16 cellular contexts compared by ENCODE assay signal in genomic region chr10:8360814-8361509, GRCh38.
DNase-seq lines count a peak whose midpoint lies in the region; ATAC-seq and TF ChIP-seq lines count a peak whose summit lies in the region.
"Had no signal": no experiment of that assay in that cellular context is flagged by ENCODE, and none has a peak within 500 bp of the region (broad histone marks: within the 10 kb centered on the region; RNA-seq: fewer than 3 reads in every experiment).

No MANE protein-coding gene starts in this region.

- H3K36me3 ChIP-seq in BLaER1 treated with 17β-estradiol and CSF1 and Interleukin-3, amounts not matched to agents 10 nM and 100 nM, result no peaks in the 10 kb centered on the region
- H3K36me3 ChIP-seq in tibial nerve, result no peaks in the 10 kb centered on the region
- H3K36me3 ChIP-seq: cardiac muscle cell, thoracic aorta had no signal

- H2BK15ac ChIP-seq in H9 (ENCODE audit: low read depth, low read length), result no peak overlapping the region

- H2AFZ ChIP-seq in H9 (ENCODE audit: low read length), result no peak overlapping the region

- no peak overlapping the region for H2BK12ac ChIP-seq in H9 (ENCODE audit: insufficient read length, low read depth, low read length)

- peaks cover 0 to 38% (median 24%) of the 10 kb centered on the region in 10 experiments; a peak in 14 of 20 replicates for H3K4me1 ChIP-seq in BLaER1 treated with 17β-estradiol and CSF1 and Interleukin-3, amounts not matched to agents 10 nM and 100 nM
- H3K4me1 ChIP-seq in tibial nerve, result no peaks in the 10 kb centered on the region
- no peaks in the 10 kb centered on the region for H3K4me1 ChIP-seq in H9 (ENCODE audit: insufficient read depth, low read length)

- peaks cover 3% of the 10 kb centered on the region for H3K36me3 Mint-ChIP-seq in T-helper 17 cell (ENCODE audit: low read depth)
- H3K36me3 Mint-ChIP-seq in central memory CD8-positive, alpha-beta T cell (ENCODE audit: insufficient read depth), result peaks cover 7% of the 10 kb centered on the region
- H3K36me3 Mint-ChIP-seq in H9 (ENCODE audit: insufficient read depth in 1 of 3, low read depth in 3 of 3), result no peaks in the 10 kb centered on the region; a peak in 1 of 7 replicates
- H3K36me3 Mint-ChIP-seq: stimulated activated memory B cell treated with anti-CD40 and anti-IgM and Interleukin-4, amounts not matched to agents 10 μg/mL and 1 μg/mL and 100 μg/mL, for 72 hours had no signal

- no peak overlapping the region for H3K4me3 ChIP-seq in BLaER1 treated with 17β-estradiol and CSF1 and Interleukin-3, amounts not matched to agents 10 nM and 100 nM
- no peak overlapping the region for H3K4me3 ChIP-seq in tibial nerve
- H3K4me3 ChIP-seq: cardiac muscle cell, thoracic aorta had no signal

- 57 to 65% methylated on average over 2 of the region's 2 CpGs for WGBS in tibial nerve, 2 donors
- WGBS in H9 (ENCODE audit: extremely low coverage, insufficient read length, low lambda C conversion rate), result no CpG with 5 or more reads among the region's 2 CpGs

- no peak overlapping the region for H4K5ac ChIP-seq in H9 (ENCODE audit: insufficient read length, low read depth, low read length)

- no peaks in the 10 kb centered on the region for H3K9me3 Mint-ChIP-seq in central memory CD8-positive, alpha-beta T cell
- H3K9me3 Mint-ChIP-seq in H9, result peaks cover 0 to 5% of the 10 kb centered on the region in 2 experiments; a peak in 3 of 5 replicates
- H3K9me3 Mint-ChIP-seq: activated B cell treated with CpG ODN at 0.5 μM for 24 hours had no signal

- DNase-seq in T-helper 17 cell (no peak), NCI-H82 (lab: John Stamatoyannopoulos, UW) (no peak), tibial nerve (ENCODE audit: low spot score in 2 of 2) (no peak), H9 (no peak), NOMO-1 treated with dmso at 0.1 percent for 144 hours (lab: John Stamatoyannopoulos, UW; ENCODE audit: unreplicated experiment) (no peak)
- no peak for DNase-seq in central memory CD8-positive, alpha-beta T cell (ENCODE audit: low spot score in 2 of 2)
- DNase-seq: activated B cell treated with CpG ODN at 0.5 μM for 24 hours; activated effector memory CD4-positive, alpha-beta T cell treated with anti-CD3 and anti-CD28 coated beads, Interleukin-2, amount 50 U/mL, for 16 hours; NCI-H1436 treated with DMSO at 0.1 percent for 48 hours; NCI-H524 treated with DMSO at 0.1 percent for 48 hours had no signal

- no peak overlapping the region for H3K9ac ChIP-seq in BLaER1 treated with 17β-estradiol and CSF1 and Interleukin-3, amounts not matched to agents 10 nM and 100 nM
- no peak overlapping the region for H3K9ac ChIP-seq in H9 (ENCODE audit: extremely low read depth, insufficient read length, low read length)

- no peak for TF ChIP-seq POLR2A in tibial nerve (IDR thresholded peaks at IDR 0.05)

- no peak overlapping the region for H2BK5ac ChIP-seq in H9 (ENCODE audit: insufficient read length, low read length)

- H3K9me3 ChIP-seq in BLaER1 treated with 17β-estradiol and CSF1 and Interleukin-3, amounts not matched to agents 10 nM and 100 nM (replicated peaks in 1 of 11), result peaks cover 0 to 12% (median 5%) of the 10 kb centered on the region in 11 experiments; a peak in 6 of 22 replicates
- H3K9me3 ChIP-seq in T-helper 17 cell (ENCODE audit: control insufficient read depth, low read length, poor library complexity, severe bottlenecking), result no peaks in the 10 kb centered on the region
- no peaks in the 10 kb centered on the region for H3K9me3 ChIP-seq in tibial nerve
- no peaks in the 10 kb centered on the region for H3K9me3 ChIP-seq in H9 (ENCODE audit: control insufficient read depth, low read depth, low read length)
- H3K9me3 ChIP-seq: thoracic aorta had no signal

- H3K23ac ChIP-seq in H9 (ENCODE audit: insufficient read length, low read depth, low read length), result no peak overlapping the region

- peaks cover 38% of the 10 kb centered on the region for H3K4me1 Mint-ChIP-seq in T-helper 17 cell
- peaks cover 35% of the 10 kb centered on the region for H3K4me1 Mint-ChIP-seq in central memory CD8-positive, alpha-beta T cell
- no peaks in the 10 kb centered on the region for H3K4me1 Mint-ChIP-seq in H9
- H3K4me1 Mint-ChIP-seq: activated B cell treated with CpG ODN at 0.5 μM for 24 hours; stimulated activated memory B cell treated with anti-CD40 and anti-IgM and Interleukin-4, amounts not matched to agents 10 μg/mL and 1 μg/mL and 100 μg/mL, for 72 hours had no signal

- peaks cover 9% of the 10 kb centered on the region for H3K27me3 Mint-ChIP-seq in T-helper 17 cell
- no peaks in the 10 kb centered on the region for H3K27me3 Mint-ChIP-seq in central memory CD8-positive, alpha-beta T cell
- H3K27me3 Mint-ChIP-seq in H9 (ENCODE audit: low read depth), result peaks cover 5% of the 10 kb centered on the region

- no peak overlapping the region for H3T11ph ChIP-seq in H9 (ENCODE audit: low read length)

- no peak for TF ChIP-seq EP300 in tibial nerve (IDR thresholded peaks at IDR 0.05)

- no peaks in the 10 kb centered on the region for H3K23me2 ChIP-seq in H9 (ENCODE audit: insufficient read length, low read depth, low read length, poor library complexity, severe bottlenecking)

- H2AK5ac ChIP-seq in H9 (ENCODE audit: insufficient read length, low read length), result no peak overlapping the region

- H3K79me2 ChIP-seq in H9 (ENCODE audit: insufficient read depth, low read length), result no peaks in the 10 kb centered on the region

- no peak overlapping the region for H3K27ac Mint-ChIP-seq in T-helper 17 cell
- H3K27ac Mint-ChIP-seq in central memory CD8-positive, alpha-beta T cell (ENCODE audit: low read depth), result peak overlapping the region; percentile 83
- no peak overlapping the region; a peak in 1 of 7 replicates for H3K27ac Mint-ChIP-seq in H9
- H3K27ac Mint-ChIP-seq: activated B cell treated with CpG ODN at 0.5 μM for 24 hours; stimulated activated memory B cell treated with anti-CD40 and anti-IgM and Interleukin-4, amounts not matched to agents 10 μg/mL and 1 μg/mL and 100 μg/mL, for 72 hours had no signal

- H2BK20ac ChIP-seq in H9 (ENCODE audit: low read depth, low read length, poor library complexity, severe bottlenecking), result no peak overlapping the region

- H3K27ac ChIP-seq in BLaER1 treated with 17β-estradiol and CSF1 and Interleukin-3, amounts not matched to agents 10 nM and 100 nM, result no peak overlapping the region; a peak in 1 of 22 replicates
- no peak overlapping the region for H3K27ac ChIP-seq in tibial nerve
- no peak overlapping the region for H3K27ac ChIP-seq in H9 (ENCODE audit: insufficient read length, low read depth, low read length)
- H3K27ac ChIP-seq: cardiac muscle cell, RWPE1, thoracic aorta had no signal

- H3K4me3 Mint-ChIP-seq in T-helper 17 cell (peak overlapping the region; percentile 19), H9 (no peak overlapping the region)
- peak overlapping the region; percentile 46 for H3K4me3 Mint-ChIP-seq in central memory CD8-positive, alpha-beta T cell
- H3K4me3 Mint-ChIP-seq: activated B cell treated with CpG ODN at 0.5 μM for 24 hours; stimulated activated memory B cell treated with anti-CD40 and anti-IgM and Interleukin-4, amounts not matched to agents 10 μg/mL and 1 μg/mL and 100 μg/mL, for 72 hours had no signal

- peak; percentile 25 for ATAC-seq in GM18502 (IDR thresholded peaks at IDR 0.05; ENCODE audit: poor library complexity, unreplicated experiment)
- ATAC-seq in T-helper 17 cell, result no peak
- no peak for ATAC-seq in central memory CD8-positive, alpha-beta T cell (replicated peaks; ENCODE audit: extremely low read depth, poor library complexity, severe bottlenecking)
- ATAC-seq: stimulated activated memory B cell treated with anti-CD40 and anti-IgM and Interleukin-4, amounts not matched to agents 10 μg/mL and 1 μg/mL and 100 μg/mL, for 72 hours had no signal

- no peak overlapping the region for H3K56ac ChIP-seq in H9 (ENCODE audit: insufficient read length, low read depth, low read length)

- no peak overlapping the region for H3K4ac ChIP-seq in H9 (ENCODE audit: low read depth, low read length)

- peak overlapping the region in 8 of 11 experiments; percentile 5 to 61 (median 46); a peak in 13 of 22 replicates for H3K4me2 ChIP-seq in BLaER1 treated with 17β-estradiol and CSF1 and Interleukin-3, amounts not matched to agents 10 nM and 100 nM
- H3K4me2 ChIP-seq in H9 (ENCODE audit: insufficient read depth, insufficient read length, low read length), result no peak overlapping the region

- no peak overlapping the region for H2BK120ac ChIP-seq in H9 (ENCODE audit: low read depth, low read length, poor library complexity, severe bottlenecking)

- no peaks in the 10 kb centered on the region for H4K20me1 ChIP-seq in BLaER1 treated with 17β-estradiol and CSF1 and Interleukin-3, amounts not matched to agents 10 nM and 100 nM
- H4K20me1 ChIP-seq in H9 (ENCODE audit: control insufficient read depth, insufficient read depth, insufficient read length), result no peaks in the 10 kb centered on the region

- no peak overlapping the region for H3K14ac ChIP-seq in H9 (ENCODE audit: insufficient read depth, low read length)

- H3K18ac ChIP-seq in H9 (ENCODE audit: insufficient read length, low read depth, low read length), result no peak overlapping the region

- H3K27me3 ChIP-seq in BLaER1 treated with 17β-estradiol and CSF1 and Interleukin-3, amounts not matched to agents 10 nM and 100 nM, result no peaks in the 10 kb centered on the region
- H3K27me3 ChIP-seq in tibial nerve, result no peaks in the 10 kb centered on the region
- no peaks in the 10 kb centered on the region for H3K27me3 ChIP-seq in H9 (ENCODE audit: insufficient read depth, low read length)
- H3K27me3 ChIP-seq: cardiac muscle cell had no signal

- TF ChIP-seq CTCF in tibial nerve (IDR thresholded peaks at IDR 0.05) (no peak), H9 (conservative IDR thresholded peaks at IDR 0.05) (no peak)

- H4K91ac ChIP-seq in H9 (ENCODE audit: insufficient read length, low read depth, low read length), result no peak overlapping the region

- no peak overlapping the region for H4K8ac ChIP-seq in H9 (replicated peaks; ENCODE audit: insufficient read length, low read depth, low read length)

- no peaks in the 10 kb centered on the region for H3K79me1 ChIP-seq in H9 (ENCODE audit: insufficient read depth, low read depth, low read length, poor library complexity, severe bottlenecking)

Comparison
In these comparisons a context has a peak if more than half of its experiments do, and no peak if none do; other contexts are left out.
1. H3K4me3 Mint-ChIP-seq: peak in T-helper 17 cell (single experiment) and central memory CD8-positive, alpha-beta T cell (single experiment); none in H9 (0 of 2).